ENCODE assay signal across 9 cellular contexts in genomic region chr10:8183241-8183704, GRCh38.
DNase-seq lines count a peak whose midpoint lies in the region; FAIRE-seq and TF ChIP-seq lines count a peak whose summit lies in the region.
"Had no signal": no experiment of that assay in that cellular context is flagged by ENCODE, and none has a peak within 500 bp of the region (broad histone marks: within the 10 kb centered on the region; RNA-seq: fewer than 3 reads in every experiment).

No MANE protein-coding gene starts in this region.

- peak overlapping the region in 3 of 8 donors; percentile 0 to 7 (median 2) for H3K27ac ChIP-seq in spleen
- H3K27ac ChIP-seq: VCaP had no signal

- TF ChIP-seq CTCF in spleen (IDR thresholded peaks at IDR 0.05 in 8 of 11, conservative IDR thresholded peaks at IDR 0.05 in 3 of 11) = no peak

- FAIRE-seq in urothelium cell line (lab: Jason Lieb, UNC) = no peak

- H3K27me3 ChIP-seq in spleen (replicated peaks in 1 of 7) = peaks cover 0 to 5% (median 0%) of the 10 kb centered on the region in 7 donors

- TF ChIP-seq POLR2A in spleen (IDR thresholded peaks at IDR 0.05) = no peak

- DNase-seq in stimulated activated CD8-positive, alpha-beta memory T cell treated with anti-CD3 and anti-CD28 coated beads, Interleukin-12 subunit alpha, Interleukin-12 subunit beta, amount 100 ng/mL, for 1 hour (ENCODE audit: low read depth) = peak; percentile 4
- DNase-seq in stimulated activated CD8-positive, alpha-beta memory T cell treated with anti-CD3 and anti-CD28 coated beads, Interleukin-4, amount 100 ng/mL, for 48 hours = no peak
- peak; percentile 26 for DNase-seq in OCI-M1 (lab: John Stamatoyannopoulos, UW)
- DNase-seq in amniotic epithelial cell (ENCODE audit: low read depth) = peak; percentile 93
- DNase-seq in urothelium cell line (ENCODE audit: low spot score) = peak; percentile 33
- DNase-seq in SKM-1 (lab: John Stamatoyannopoulos, UW; ENCODE audit: unreplicated experiment) = no peak
- DNase-seq in kidney glomerular epithelial cell (lab: John Stamatoyannopoulos, UW) = no peak
- no peak for DNase-seq in spleen

- 18 to 38% (median 35%) methylated on average over 5 of the region's 5 CpGs for WGBS in spleen, 5 donors

- no peaks in the 10 kb centered on the region for H3K36me3 ChIP-seq in spleen

- intact Hi-C loops in spleen (cut with DNase I; ENCODE audit: low total_unique reads) = no loop called here

- no peak overlapping the region for H3K4me3 ChIP-seq in spleen

- H3K4me1 ChIP-seq in spleen = peaks cover 0 to 17% (median 12%) of the 10 kb centered on the region in 6 donors

- H3K9me3 ChIP-seq in spleen = no peaks in the 10 kb centered on the region

Comparison
In these comparisons a context has a peak if more than half of its experiments do, and no peak if none do; other contexts are left out.
1. DNase-seq: peak in stimulated activated CD8-positive, alpha-beta memory T cell treated with anti-CD3 and anti-CD28 coated beads, Interleukin-12 subunit alpha, Interleukin-12 subunit beta, amount 100 ng/mL, for 1 hour (single experiment), OCI-M1 (single experiment), amniotic epithelial cell (single experiment) and urothelium cell line (single experiment); none in stimulated activated CD8-positive, alpha-beta memory T cell treated with anti-CD3 and anti-CD28 coated beads, Interleukin-4, amount 100 ng/mL, for 48 hours (single experiment), SKM-1 (single experiment), kidney glomerular epithelial cell (single experiment) and spleen (single experiment).